Comparison of ENCODE assay signal across 33 cellular contexts in genomic region chr3:172021859-172022258, GRCh38.
"Had no signal": no experiment of that assay in that cellular context is flagged by ENCODE, and none has a peak within 500 bp of the region (broad histone marks: within the 10 kb centered on the region; RNA-seq: fewer than 3 reads in every experiment).

No MANE protein-coding gene starts in this region.

- H3K27me3 ChIP-seq: MG63 had no signal

- H3K4me3 ChIP-seq: MG63 had no signal

- DNase-seq: Karpas-422, Kasumi-1, MG63, MM.1S, MV-4-11, NCI-H1092, NCI-H1092 treated with DMSO at 0.1 percent for 48 hours, NCI-H1105, NCI-H1105 treated with DMSO at 0.1 percent for 48 hours, NCI-H1417, NCI-H1417 treated with DMSO at 0.1 percent for 48 hours, NCI-H1436, NCI-H1436 treated with DMSO at 0.1 percent for 48 hours, NCI-H146, NCI-H1694, NCI-H1694 treated with DMSO at 0.1 percent for 48 hours, NCI-H187, NCI-H187 treated with DMSO at 0.1 percent for 48 hours, NCI-H1930, NCI-H2029, NCI-H2029 treated with DMSO at 0.1 percent for 48 hours, NCI-H2081, NCI-H2081 treated with DMSO at 0.1 percent for 48 hours, NCI-H2107, NCI-H2171, NCI-H2171 treated with DMSO at 0.1 percent for 48 hours, NCI-H2227 treated with DMSO at 0.1 percent for 48 hours, NCI-H226, NCI-H345, NCI-H446 treated with DMSO at 0.1 percent for 48 hours, NCI-H510A, NCI-H510A treated with DMSO at 0.1 percent for 48 hours, NCI-H524 had no signal

- H3K36me3 ChIP-seq: MG63 had no signal
